ENCODE assay signal across 1 cellular context in the genomic region with DNA sequence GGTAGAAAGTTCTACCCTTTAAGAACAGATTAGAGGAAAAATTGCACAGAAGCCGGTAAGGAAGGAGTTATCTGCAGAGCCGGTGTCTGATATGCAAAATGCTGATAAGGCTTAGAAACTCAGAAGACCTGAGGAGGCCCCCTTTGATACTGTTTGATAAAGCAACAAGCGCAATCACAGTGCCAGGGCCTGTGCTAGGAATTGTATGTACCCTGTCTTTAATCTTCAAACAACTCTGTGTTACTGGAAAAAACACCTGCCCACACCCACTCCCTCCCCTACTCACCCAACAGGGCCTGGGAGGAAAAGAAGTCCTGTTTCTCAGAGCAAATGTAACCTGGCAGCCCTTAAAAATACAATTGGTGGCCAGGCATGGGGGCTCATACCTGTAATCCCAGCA.
A peak's percentile ranks its signal among the peaks of the same experiment; 100 is the strongest.
TF ChIP-seq lines count a peak whose summit lies in the region.

No MANE protein-coding gene starts in this region.

TF ChIP-seq in K562, 482 proteins besides CTCF, POLR2A, EP300 and RAD21:
- TF ChIP-seq, protein P1, sequence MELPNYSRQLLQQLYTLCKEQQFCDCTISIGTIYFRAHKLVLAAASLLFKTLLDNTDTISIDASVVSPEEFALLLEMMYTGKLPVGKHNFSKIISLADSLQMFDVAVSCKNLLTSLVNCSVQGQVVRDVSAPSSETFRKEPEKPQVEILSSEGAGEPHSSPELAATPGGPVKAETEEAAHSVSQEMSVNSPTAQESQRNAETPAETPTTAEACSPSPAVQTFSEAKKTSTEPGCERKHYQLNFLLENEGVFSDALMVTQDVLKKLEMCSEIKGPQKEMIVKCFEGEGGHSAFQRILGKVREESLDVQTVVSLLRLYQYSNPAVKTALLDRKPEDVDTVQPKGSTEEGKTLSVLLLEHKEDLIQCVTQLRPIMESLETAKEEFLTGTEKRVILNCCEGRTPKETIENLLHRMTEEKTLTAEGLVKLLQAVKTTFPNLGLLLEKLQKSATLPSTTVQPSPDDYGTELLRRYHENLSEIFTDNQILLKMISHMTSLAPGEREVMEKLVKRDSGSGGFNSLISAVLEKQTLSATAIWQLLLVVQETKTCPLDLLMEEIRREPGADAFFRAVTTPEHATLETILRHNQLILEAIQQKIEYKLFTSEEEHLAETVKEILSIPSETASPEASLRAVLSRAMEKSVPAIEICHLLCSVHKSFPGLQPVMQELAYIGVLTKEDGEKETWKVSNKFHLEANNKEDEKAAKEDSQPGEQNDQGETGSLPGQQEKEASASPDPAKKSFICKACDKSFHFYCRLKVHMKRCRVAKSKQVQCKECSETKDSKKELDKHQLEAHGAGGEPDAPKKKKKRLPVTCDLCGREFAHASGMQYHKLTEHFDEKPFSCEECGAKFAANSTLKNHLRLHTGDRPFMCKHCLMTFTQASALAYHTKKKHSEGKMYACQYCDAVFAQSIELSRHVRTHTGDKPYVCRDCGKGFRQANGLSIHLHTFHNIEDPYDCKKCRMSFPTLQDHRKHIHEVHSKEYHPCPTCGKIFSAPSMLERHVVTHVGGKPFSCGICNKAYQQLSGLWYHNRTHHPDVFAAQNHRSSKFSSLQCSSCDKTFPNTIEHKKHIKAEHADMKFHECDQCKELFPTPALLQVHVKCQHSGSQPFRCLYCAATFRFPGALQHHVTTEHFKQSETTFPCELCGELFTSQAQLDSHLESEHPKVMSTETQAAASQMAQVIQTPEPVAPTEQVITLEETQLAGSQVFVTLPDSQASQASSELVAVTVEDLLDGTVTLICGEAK (IDR thresholded peaks at IDR 0.05), result no peak
- TF ChIP-seq, protein P1 (CRISPR knock-in tag; IDR thresholded peaks at IDR 0.05), result no peak
- TF ChIP-seq HNRNPH1 (optimal IDR thresholded peaks at IDR 0.05; ENCODE audit: low read depth, low read length) (no peak), ARID1B (IDR thresholded peaks at IDR 0.05) (0 out of 2 replicates have a peak, but pooled peaks have one; percentile 34), ZNF431 (CRISPR knock-in tag; IDR thresholded peaks at IDR 0.05) (no peak), CBFA2T3 (IDR thresholded peaks at IDR 0.05) (peak; percentile 50; the same call in 1 of the 2 replicates), PHTF2 (CRISPR knock-in tag; IDR thresholded peaks at IDR 0.05) (no peak), TEAD4 (IDR thresholded peaks at IDR 0.05; ENCODE audit: low read length) (0 out of 2 replicates have a peak, but pooled peaks have one; percentile 21), TEAD4 (CRISPR knock-in tag; IDR thresholded peaks at IDR 0.05; ENCODE audit: borderline replicate concordance) (no peak)
